In genomic region chr16:53598513-53599266, GRCh38 we compare ENCODE assay signal across 24 cellular contexts.
A peak's percentile ranks its signal among the peaks of the same experiment; 100 is the strongest.
DNase-seq lines count a peak whose midpoint lies in the region; ATAC-seq, FAIRE-seq and TF ChIP-seq lines count a peak whose summit lies in the region.
"Had no signal": no experiment of that assay in that cellular context is flagged by ENCODE, and none has a peak within 500 bp of the region (broad histone marks: within the 10 kb centered on the region; RNA-seq: fewer than 3 reads in every experiment).

No MANE protein-coding gene starts in this region.

- no peak for TF ChIP-seq RAD21 in Ishikawa (IDR thresholded peaks at IDR 0.05; ENCODE audit: low read depth)

- ATAC-seq in HG03521 (IDR thresholded peaks at IDR 0.05; ENCODE audit: unreplicated experiment): no peak
- no peak for ATAC-seq in HG02852 (IDR thresholded peaks at IDR 0.05; ENCODE audit: unreplicated experiment)
- ATAC-seq: HCT116 had no signal

- no peak for FAIRE-seq in bronchial epithelial cell (lab: Jason Lieb, UNC)
- FAIRE-seq: A204.1, H1 had no signal

- TF ChIP-seq CTCF in bronchial epithelial cell (IDR thresholded peaks at IDR 0.05; ENCODE audit: insufficient read depth, low read length, severe bottlenecking): no peak
- no peak for TF ChIP-seq CTCF in fibroblast of villous mesenchyme (IDR thresholded peaks at IDR 0.05; ENCODE audit: insufficient read depth, low read depth, low read length)

- peaks cover 1% of the 10 kb centered on the region for H3K36me3 ChIP-seq in bronchial epithelial cell (ENCODE audit: control insufficient read depth, insufficient read depth, low read length)
- H3K36me3 ChIP-seq: BE2C had no signal

- H3K27me3 ChIP-seq in bronchial epithelial cell (ENCODE audit: control insufficient read depth, insufficient read depth, low read length): no peaks in the 10 kb centered on the region
- H3K27me3 ChIP-seq: BE2C had no signal

- no peak for TF ChIP-seq EP300 in Ishikawa (IDR thresholded peaks at IDR 0.05; ENCODE audit: borderline replicate concordance)

- no peak overlapping the region for H3K4me3 ChIP-seq in bronchial epithelial cell (ENCODE audit: low read depth, low read length)
- no peak overlapping the region for H3K4me3 ChIP-seq in fibroblast of villous mesenchyme (ENCODE audit: low read depth, low read length)
- H3K4me3 ChIP-seq: PC-9 had no signal

- peak; percentile 44 for DNase-seq in bronchial epithelial cell (ENCODE audit: low read depth)
- peak; percentile 24 for DNase-seq in fibroblast of villous mesenchyme (ENCODE audit: low read depth)
- peak; percentile 17 for DNase-seq in superior temporal gyrus (ENCODE audit: extremely low spot score)
- no peak for DNase-seq in NCI-H187 (lab: John Stamatoyannopoulos, UW)
- DNase-seq: BE2C; CD4-positive, CD25-positive, alpha-beta regulatory T cell; COR-L47; DMS79; MM.1S; NCI-H1092; NCI-H146; NCI-H2029 treated with DMSO at 0.1 percent for 48 hours; NCI-H446; NCI-H526; PC-9; RPMI8226; SHP77; SW 1271 had no signal

TF ChIP-seq in Ishikawa, 13 proteins besides CTCF, POLR2A, EP300 and RAD21:
- TF ChIP-seq MAX (IDR thresholded peaks at IDR 0.05) (no peak), CREB1 (IDR thresholded peaks at IDR 0.05; ENCODE audit: low read depth) (no peak), EGR1 (IDR thresholded peaks at IDR 0.05) (no peak), CEBPB (IDR thresholded peaks at IDR 0.05) (peak; percentile 66; the same call in 1 of the 2 replicates), REST (IDR thresholded peaks at IDR 0.05; ENCODE audit: low read depth) (no peak), TAF1 (IDR thresholded peaks at IDR 0.05; ENCODE audit: low read depth) (no peak), TEAD4 (IDR thresholded peaks at IDR 0.05) (no peak), FOXM1 (IDR thresholded peaks at IDR 0.05; ENCODE audit: borderline replicate concordance, low read depth) (no peak), USF1 (IDR thresholded peaks at IDR 0.05) (no peak)

Comparison
In these comparisons a context has a peak if more than half of its experiments do, and no peak if none do; other contexts are left out.
1. DNase-seq: peak in bronchial epithelial cell (single experiment), fibroblast of villous mesenchyme (single experiment) and superior temporal gyrus (single experiment); none in NCI-H187 (0 of 2).